Comparison of ENCODE assay signal across 1 cellular context in the genomic region with DNA sequence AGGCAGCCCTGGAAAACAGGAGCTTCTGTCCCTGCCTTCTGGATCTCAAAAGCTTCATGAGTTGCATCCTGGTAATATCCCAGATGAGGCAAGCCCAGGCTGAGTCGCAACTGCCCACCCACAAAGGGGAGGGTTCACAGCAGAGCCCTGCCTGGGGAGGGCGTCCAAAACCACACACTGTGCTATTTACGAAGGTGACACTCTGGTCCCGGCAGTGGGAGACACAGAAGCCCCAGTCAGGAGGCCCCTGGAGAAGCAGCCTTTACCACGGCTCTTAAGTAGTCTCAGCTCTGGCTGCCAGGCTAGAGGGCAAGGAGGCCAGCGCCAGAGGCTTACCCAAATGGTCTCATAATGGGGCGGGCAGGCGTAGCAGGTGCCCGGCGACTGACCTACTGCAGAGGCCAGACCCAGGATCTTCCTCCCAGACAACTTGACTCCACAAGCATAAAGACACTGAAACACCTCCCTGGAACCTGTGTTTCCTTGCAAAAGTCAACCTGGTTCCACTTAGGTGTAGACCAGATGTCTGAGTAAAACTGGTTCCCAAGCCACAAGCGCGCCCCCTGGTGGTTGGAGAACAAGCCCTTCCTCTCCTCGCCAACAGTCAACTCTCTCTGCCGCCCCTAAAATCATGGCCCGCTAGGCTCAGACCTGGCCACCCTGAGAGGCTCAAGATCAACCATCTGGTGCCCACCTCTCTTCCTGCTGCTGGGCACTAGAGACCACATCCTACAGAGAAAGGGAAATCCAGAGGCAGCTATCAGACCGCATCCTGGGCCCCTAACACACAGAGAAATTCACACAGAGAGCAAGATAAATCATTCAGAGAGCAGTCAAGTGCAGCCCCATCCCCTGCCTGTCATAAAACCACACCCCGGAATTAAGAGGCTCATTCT.
A peak's percentile ranks its signal among the peaks of the same experiment; 100 is the strongest.
TF ChIP-seq lines count a peak whose summit lies in the region.

No MANE protein-coding gene starts in this region.

TF ChIP-seq in GM12878, 131 proteins besides CTCF, POLR2A, EP300 and RAD21 (continued from another document):
- TF ChIP-seq SIX5 (IDR thresholded peaks at IDR 0.05; ENCODE audit: low read depth, low read length, severe bottlenecking) (no peak), SP1 (IDR thresholded peaks at IDR 0.05; ENCODE audit: low read depth, low read length) (no peak), ZNF24 (IDR thresholded peaks at IDR 0.05) (no peak), IKZF2 (IDR thresholded peaks at IDR 0.05) (0 out of 4 replicates have a peak, but pooled peaks of 1 of the 2 experiments have one; percentile 20), SRF (IDR thresholded peaks at IDR 0.05; ENCODE audit: low read depth in 2 of 2, low read length in 2 of 2) (no peak), SMARCA5 (IDR thresholded peaks at IDR 0.05) (peak; percentile 39; the same call in 1 of the 2 replicates), CBX5 (IDR thresholded peaks at IDR 0.05; ENCODE audit: low read depth) (no peak), SPI1 (IDR thresholded peaks at IDR 0.05; ENCODE audit: borderline replicate concordance, insufficient read depth, low read depth, low read length) (no peak), HDGF (IDR thresholded peaks at IDR 0.05) (0 out of 2 replicates have a peak, but pooled peaks have one; percentile 34), IKZF1 (conservative IDR thresholded peaks at IDR 0.05) (peak; percentile 38; the same call in 1 of the 2 replicates), SMC3 (IDR thresholded peaks at IDR 0.05; ENCODE audit: borderline replicate concordance, low read length) (peak; percentile 54), ASH2L (IDR thresholded peaks at IDR 0.05; ENCODE audit: borderline replicate concordance, low read depth) (no peak), NBN (IDR thresholded peaks at IDR 0.05) (peak; percentile 65; the same call in 1 of the 2 replicates), TCF7 (IDR thresholded peaks at IDR 0.05; ENCODE audit: borderline replicate concordance) (no peak), DPF2 (IDR thresholded peaks at IDR 0.05) (0 out of 2 replicates have a peak, but pooled peaks have one; percentile 19), MYB (IDR thresholded peaks at IDR 0.05; ENCODE audit: borderline replicate concordance, low read depth, low read length) (no peak), YY1 (IDR thresholded peaks at IDR 0.05; ENCODE audit: low read depth, low read length) (peak; percentile 58; the same call in 1 of the 2 replicates)
- TF ChIP-seq, protein P1, sequence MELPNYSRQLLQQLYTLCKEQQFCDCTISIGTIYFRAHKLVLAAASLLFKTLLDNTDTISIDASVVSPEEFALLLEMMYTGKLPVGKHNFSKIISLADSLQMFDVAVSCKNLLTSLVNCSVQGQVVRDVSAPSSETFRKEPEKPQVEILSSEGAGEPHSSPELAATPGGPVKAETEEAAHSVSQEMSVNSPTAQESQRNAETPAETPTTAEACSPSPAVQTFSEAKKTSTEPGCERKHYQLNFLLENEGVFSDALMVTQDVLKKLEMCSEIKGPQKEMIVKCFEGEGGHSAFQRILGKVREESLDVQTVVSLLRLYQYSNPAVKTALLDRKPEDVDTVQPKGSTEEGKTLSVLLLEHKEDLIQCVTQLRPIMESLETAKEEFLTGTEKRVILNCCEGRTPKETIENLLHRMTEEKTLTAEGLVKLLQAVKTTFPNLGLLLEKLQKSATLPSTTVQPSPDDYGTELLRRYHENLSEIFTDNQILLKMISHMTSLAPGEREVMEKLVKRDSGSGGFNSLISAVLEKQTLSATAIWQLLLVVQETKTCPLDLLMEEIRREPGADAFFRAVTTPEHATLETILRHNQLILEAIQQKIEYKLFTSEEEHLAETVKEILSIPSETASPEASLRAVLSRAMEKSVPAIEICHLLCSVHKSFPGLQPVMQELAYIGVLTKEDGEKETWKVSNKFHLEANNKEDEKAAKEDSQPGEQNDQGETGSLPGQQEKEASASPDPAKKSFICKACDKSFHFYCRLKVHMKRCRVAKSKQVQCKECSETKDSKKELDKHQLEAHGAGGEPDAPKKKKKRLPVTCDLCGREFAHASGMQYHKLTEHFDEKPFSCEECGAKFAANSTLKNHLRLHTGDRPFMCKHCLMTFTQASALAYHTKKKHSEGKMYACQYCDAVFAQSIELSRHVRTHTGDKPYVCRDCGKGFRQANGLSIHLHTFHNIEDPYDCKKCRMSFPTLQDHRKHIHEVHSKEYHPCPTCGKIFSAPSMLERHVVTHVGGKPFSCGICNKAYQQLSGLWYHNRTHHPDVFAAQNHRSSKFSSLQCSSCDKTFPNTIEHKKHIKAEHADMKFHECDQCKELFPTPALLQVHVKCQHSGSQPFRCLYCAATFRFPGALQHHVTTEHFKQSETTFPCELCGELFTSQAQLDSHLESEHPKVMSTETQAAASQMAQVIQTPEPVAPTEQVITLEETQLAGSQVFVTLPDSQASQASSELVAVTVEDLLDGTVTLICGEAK (IDR thresholded peaks at IDR 0.05; ENCODE audit: borderline replicate concordance), result no peak
- TF ChIP-seq, protein P2, sequence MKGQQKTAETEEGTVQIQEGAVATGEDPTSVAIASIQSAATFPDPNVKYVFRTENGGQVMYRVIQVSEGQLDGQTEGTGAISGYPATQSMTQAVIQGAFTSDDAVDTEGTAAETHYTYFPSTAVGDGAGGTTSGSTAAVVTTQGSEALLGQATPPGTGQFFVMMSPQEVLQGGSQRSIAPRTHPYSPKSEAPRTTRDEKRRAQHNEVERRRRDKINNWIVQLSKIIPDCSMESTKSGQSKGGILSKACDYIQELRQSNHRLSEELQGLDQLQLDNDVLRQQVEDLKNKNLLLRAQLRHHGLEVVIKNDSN (IDR thresholded peaks at IDR 0.05; ENCODE audit: borderline replicate concordance, extremely low read length, insufficient read depth, low read depth, low read length), result no peak
- TF ChIP-seq, protein P3, sequence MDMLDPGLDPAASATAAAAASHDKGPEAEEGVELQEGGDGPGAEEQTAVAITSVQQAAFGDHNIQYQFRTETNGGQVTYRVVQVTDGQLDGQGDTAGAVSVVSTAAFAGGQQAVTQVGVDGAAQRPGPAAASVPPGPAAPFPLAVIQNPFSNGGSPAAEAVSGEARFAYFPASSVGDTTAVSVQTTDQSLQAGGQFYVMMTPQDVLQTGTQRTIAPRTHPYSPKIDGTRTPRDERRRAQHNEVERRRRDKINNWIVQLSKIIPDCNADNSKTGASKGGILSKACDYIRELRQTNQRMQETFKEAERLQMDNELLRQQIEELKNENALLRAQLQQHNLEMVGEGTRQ (IDR thresholded peaks at IDR 0.05; ENCODE audit: borderline replicate concordance, low read depth, low read length), result no peak
- TF ChIP-seq, protein P4, sequence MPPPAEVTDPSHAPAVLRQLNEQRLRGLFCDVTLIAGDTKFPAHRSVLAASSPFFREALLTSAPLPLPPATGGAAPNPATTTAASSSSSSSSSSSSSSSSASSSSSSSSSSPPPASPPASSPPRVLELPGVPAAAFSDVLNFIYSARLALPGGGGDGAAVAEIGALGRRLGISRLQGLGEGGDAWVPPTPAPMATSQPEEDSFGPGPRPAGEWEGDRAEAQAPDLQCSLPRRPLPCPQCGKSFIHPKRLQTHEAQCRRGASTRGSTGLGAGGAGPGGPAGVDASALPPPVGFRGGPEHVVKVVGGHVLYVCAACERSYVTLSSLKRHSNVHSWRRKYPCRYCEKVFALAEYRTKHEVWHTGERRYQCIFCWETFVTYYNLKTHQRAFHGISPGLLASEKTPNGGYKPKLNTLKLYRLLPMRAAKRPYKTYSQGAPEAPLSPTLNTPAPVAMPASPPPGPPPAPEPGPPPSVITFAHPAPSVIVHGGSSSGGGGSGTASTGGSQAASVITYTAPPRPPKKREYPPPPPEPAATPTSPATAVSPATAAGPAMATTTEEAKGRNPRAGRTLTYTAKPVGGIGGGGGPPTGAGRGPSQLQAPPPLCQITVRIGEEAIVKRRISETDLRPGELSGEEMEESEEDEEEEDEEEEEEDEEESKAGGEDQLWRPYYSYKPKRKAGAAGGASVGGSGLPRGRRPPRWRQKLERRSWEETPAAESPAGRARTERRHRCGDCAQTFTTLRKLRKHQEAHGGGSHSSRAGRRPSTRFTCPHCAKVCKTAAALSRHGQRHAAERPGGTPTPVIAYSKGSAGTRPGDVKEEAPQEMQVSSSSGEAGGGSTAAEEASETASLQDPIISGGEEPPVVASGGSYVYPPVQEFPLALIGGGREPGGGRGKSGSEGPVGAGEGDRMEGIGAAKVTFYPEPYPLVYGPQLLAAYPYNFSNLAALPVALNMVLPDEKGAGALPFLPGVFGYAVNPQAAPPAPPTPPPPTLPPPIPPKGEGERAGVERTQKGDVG (CRISPR knock-in tag; IDR thresholded peaks at IDR 0.05), result no peak
- TF ChIP-seq, protein P5, sequence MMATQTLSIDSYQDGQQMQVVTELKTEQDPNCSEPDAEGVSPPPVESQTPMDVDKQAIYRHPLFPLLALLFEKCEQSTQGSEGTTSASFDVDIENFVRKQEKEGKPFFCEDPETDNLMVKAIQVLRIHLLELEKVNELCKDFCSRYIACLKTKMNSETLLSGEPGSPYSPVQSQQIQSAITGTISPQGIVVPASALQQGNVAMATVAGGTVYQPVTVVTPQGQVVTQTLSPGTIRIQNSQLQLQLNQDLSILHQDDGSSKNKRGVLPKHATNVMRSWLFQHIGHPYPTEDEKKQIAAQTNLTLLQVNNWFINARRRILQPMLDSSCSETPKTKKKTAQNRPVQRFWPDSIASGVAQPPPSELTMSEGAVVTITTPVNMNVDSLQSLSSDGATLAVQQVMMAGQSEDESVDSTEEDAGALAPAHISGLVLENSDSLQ (IDR thresholded peaks at IDR 0.05), result peak; percentile 44
- TF ChIP-seq, protein P6, sequence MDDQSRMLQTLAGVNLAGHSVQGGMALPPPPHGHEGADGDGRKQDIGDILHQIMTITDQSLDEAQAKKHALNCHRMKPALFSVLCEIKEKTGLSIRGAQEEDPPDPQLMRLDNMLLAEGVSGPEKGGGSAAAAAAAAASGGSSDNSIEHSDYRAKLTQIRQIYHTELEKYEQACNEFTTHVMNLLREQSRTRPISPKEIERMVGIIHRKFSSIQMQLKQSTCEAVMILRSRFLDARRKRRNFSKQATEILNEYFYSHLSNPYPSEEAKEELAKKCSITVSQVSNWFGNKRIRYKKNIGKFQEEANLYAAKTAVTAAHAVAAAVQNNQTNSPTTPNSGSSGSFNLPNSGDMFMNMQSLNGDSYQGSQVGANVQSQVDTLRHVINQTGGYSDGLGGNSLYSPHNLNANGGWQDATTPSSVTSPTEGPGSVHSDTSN (IDR thresholded peaks at IDR 0.05; ENCODE audit: insufficient replicate concordance, low read depth, low read length), result no peak
TF ChIP-seq in GM12878: peak in this region for 13.
